Comparison of ENCODE assay signal across 1 cellular context in the genomic region with DNA sequence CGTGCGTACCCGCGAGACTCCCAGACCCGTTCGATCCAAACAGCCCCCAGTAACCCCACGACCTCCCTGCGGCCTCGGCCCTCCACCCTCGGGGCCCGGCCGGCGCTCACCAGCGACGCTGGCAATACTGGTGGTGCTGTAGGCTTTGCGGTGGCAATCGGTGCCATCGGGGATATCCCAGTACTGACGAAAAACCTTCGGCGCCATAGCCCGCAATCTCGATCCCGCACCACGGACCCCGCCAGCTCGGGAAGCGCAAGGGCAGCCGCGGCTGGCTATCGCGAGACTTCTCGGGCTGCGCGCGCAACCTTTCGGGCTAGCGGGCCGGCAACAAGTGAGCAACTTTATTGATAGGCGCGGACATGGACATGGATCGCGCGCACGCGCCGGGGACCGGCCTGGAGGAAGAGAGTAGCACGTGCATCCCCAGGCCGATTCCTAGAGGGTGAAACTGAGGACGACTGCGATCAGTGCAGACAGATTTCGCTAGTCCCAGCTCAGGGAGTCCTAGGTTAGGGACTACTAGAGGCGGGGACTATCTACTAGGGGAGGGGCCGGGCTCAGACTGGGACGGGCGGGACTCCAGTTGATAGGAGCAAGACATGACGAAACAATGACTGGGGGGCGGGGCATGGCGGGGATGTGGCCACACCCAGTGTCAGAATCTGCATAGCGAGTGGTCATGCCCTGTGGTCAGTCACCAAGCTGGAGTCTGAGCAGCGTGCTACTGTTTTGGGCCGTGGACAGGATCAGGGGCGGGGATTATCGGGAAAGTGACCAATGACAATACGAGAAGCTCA.
TF ChIP-seq lines count a peak whose summit lies in the region.

Gene NDUFA11 (minus strand): TSS at position 289 of the 800 bp plus-strand sequence. CDS start 82 bp downstream, at position 207.

TF ChIP-seq in K562, 482 proteins besides CTCF, POLR2A, EP300 and RAD21 (continued from another document and continues in another):
- peak; percentile 95 for TF ChIP-seq E2F1 (CRISPR knock-in tag; IDR thresholded peaks at IDR 0.05)
- TF ChIP-seq MGA (IDR thresholded peaks at IDR 0.05) = no peak; the same call in 1 of the 2 replicates
- no peak for TF ChIP-seq BRF1 (IDR thresholded peaks at IDR 0.05; ENCODE audit: borderline replicate concordance, extremely low read depth, insufficient read length)
- peak; percentile 80; the same call in 1 of the 2 replicates for TF ChIP-seq ELF4 (CRISPR knock-in tag; IDR thresholded peaks at IDR 0.05)
- TF ChIP-seq, protein P1, sequence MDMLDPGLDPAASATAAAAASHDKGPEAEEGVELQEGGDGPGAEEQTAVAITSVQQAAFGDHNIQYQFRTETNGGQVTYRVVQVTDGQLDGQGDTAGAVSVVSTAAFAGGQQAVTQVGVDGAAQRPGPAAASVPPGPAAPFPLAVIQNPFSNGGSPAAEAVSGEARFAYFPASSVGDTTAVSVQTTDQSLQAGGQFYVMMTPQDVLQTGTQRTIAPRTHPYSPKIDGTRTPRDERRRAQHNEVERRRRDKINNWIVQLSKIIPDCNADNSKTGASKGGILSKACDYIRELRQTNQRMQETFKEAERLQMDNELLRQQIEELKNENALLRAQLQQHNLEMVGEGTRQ (CRISPR knock-in tag; IDR thresholded peaks at IDR 0.05) = no peak; the same call in 1 of the 2 replicates
- peak; percentile 32 to 81 (median 73) for TF ChIP-seq YY1 (IDR thresholded peaks at IDR 0.05; ENCODE audit: borderline replicate concordance in 1 of 3, control insufficient read depth in 1 of 3, extremely low read depth in 1 of 3, insufficient read depth in 3 of 3, insufficient read length in 1 of 3, insufficient replicate concordance in 2 of 3, low read depth in 1 of 3, low read length in 2 of 3)
- 0 out of 2 replicates have a peak, but pooled peaks have one; percentile 62 for TF ChIP-seq ZNF76 (CRISPR knock-in tag; IDR thresholded peaks at IDR 0.05; ENCODE audit: borderline replicate concordance)
- peak; percentile 2; the same call in 1 of the 2 replicates for TF ChIP-seq GABPA (tag; conservative IDR thresholded peaks at IDR 0.05; ENCODE audit: low read depth)
- no peak for TF ChIP-seq FOXO4 (CRISPR knock-in tag; IDR thresholded peaks at IDR 0.05)
- no peak for TF ChIP-seq PATZ1 (CRISPR knock-in tag; IDR thresholded peaks at IDR 0.05; ENCODE audit: borderline replicate concordance)
- peak; percentile 99 for TF ChIP-seq SP1 (CRISPR knock-in tag; IDR thresholded peaks at IDR 0.05)
- TF ChIP-seq SIN3B (IDR thresholded peaks at IDR 0.05; ENCODE audit: low read depth) = peak; percentile 78
- TF ChIP-seq POLR2G (IDR thresholded peaks at IDR 0.05; ENCODE audit: low read depth, low read length) = peak; percentile 98
- TF ChIP-seq ELF2 (CRISPR knock-in tag; IDR thresholded peaks at IDR 0.05) = peak; percentile 58; the same call in 1 of the 2 replicates
- peak; percentile 93 for TF ChIP-seq ARHGAP35 (IDR thresholded peaks at IDR 0.05; ENCODE audit: partially characterized antibody)
- TF ChIP-seq TRIM24 (IDR thresholded peaks at IDR 0.05) = no peak
- TF ChIP-seq ZNF316 (IDR thresholded peaks at IDR 0.05) = no peak
- no peak for TF ChIP-seq ZNF707 (CRISPR knock-in tag; conservative IDR thresholded peaks at IDR 0.05)
- TF ChIP-seq SIN3A (IDR thresholded peaks at IDR 0.05; ENCODE audit: borderline replicate concordance in 2 of 2, control insufficient read depth in 1 of 2, low read depth in 2 of 2, low read length in 2 of 2) = peak in 1 of 2 experiments; percentile 48; a peak in 3 of 4 replicates
- no peak for TF ChIP-seq NR4A1 (CRISPR knock-in tag; IDR thresholded peaks at IDR 0.05)
- TF ChIP-seq NR4A1 (tag; IDR thresholded peaks at IDR 0.05) = 0 out of 2 replicates have a peak, but pooled peaks have one; percentile 64
- no peak for TF ChIP-seq HDAC8 (tag; IDR thresholded peaks at IDR 0.05)
- TF ChIP-seq, protein P2, sequence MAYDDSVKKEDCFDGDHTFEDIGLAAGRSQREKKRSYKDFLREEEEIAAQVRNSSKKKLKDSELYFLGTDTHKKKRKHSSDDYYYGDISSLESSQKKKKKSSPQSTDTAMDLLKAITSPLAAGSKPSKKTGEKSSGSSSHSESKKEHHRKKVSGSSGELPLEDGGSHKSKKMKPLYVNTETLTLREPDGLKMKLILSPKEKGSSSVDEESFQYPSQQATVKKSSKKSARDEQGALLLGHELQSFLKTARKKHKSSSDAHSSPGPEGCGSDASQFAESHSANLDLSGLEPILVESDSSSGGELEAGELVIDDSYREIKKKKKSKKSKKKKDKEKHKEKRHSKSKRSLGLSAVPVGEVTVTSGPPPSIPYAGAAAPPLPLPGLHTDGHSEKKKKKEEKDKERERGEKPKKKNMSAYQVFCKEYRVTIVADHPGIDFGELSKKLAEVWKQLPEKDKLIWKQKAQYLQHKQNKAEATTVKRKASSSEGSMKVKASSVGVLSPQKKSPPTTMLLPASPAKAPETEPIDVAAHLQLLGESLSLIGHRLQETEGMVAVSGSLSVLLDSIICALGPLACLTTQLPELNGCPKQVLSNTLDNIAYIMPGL (CRISPR knock-in tag; IDR thresholded peaks at IDR 0.05) = peak; percentile 74; the same call in 1 of the 2 replicates
- peak; percentile 76; the same call in 1 of the 2 replicates for TF ChIP-seq JUN (IDR thresholded peaks at IDR 0.05; ENCODE audit: borderline replicate concordance, low read depth, low read length)
- TF ChIP-seq JUN (CRISPR knock-in tag; IDR thresholded peaks at IDR 0.05; ENCODE audit: borderline replicate concordance) = no peak
- peak; percentile 70 for TF ChIP-seq ETS1 (conservative IDR thresholded peaks at IDR 0.05; ENCODE audit: control insufficient read depth, low read depth, low read length)
- no peak for TF ChIP-seq SMARCC2 (IDR thresholded peaks at IDR 0.05; ENCODE audit: low read depth)
- no peak for TF ChIP-seq PHF21A (IDR thresholded peaks at IDR 0.05; ENCODE audit: borderline replicate concordance, low read depth)
- TF ChIP-seq FOXK1 (CRISPR knock-in tag; IDR thresholded peaks at IDR 0.05; ENCODE audit: borderline replicate concordance) = 0 out of 2 replicates have a peak, but pooled peaks have one; percentile 52
- TF ChIP-seq ZSCAN32 (CRISPR knock-in tag; IDR thresholded peaks at IDR 0.05) = no peak
- TF ChIP-seq, protein P3, sequence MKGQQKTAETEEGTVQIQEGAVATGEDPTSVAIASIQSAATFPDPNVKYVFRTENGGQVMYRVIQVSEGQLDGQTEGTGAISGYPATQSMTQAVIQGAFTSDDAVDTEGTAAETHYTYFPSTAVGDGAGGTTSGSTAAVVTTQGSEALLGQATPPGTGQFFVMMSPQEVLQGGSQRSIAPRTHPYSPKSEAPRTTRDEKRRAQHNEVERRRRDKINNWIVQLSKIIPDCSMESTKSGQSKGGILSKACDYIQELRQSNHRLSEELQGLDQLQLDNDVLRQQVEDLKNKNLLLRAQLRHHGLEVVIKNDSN (CRISPR knock-in tag; IDR thresholded peaks at IDR 0.05) = peak; percentile 71
